Comparison of ENCODE assay signal across 15 cellular contexts in genomic region chr7:119256446-119257131, GRCh38.
"Had no signal": no experiment of that assay in that cellular context is flagged by ENCODE, and none has a peak within 500 bp of the region (broad histone marks: within the 10 kb centered on the region; RNA-seq: fewer than 3 reads in every experiment).

No MANE protein-coding gene starts in this region.

- H3K36me3 ChIP-seq: neutrophil, stomach, thoracic aorta had no signal

- H3K4me1 ChIP-seq: stomach had no signal

- H3K4me3 ChIP-seq: stomach, thoracic aorta had no signal

- DNase-seq: activated CD4-positive, alpha-beta T cell treated with anti-CD3 and anti-CD28 coated beads, Interleukin-2, amount 50 U/mL, for 4 hours; activated CD8-positive, alpha-beta memory T cell treated with anti-CD3 and anti-CD28 coated beads, Interleukin-2, amount 10 ng/mL, durations not matched to agents 7 days and 5 days; activated effector memory CD4-positive, alpha-beta T cell treated with Interleukin-2 at 50 U/mL for 16 hours; activated T-cell treated with anti-CD3 and anti-CD28 coated beads, Interleukin-2, amount 50 U/mL, for 24 hours; amygdala; islet precursor cell; mammary epithelial cell; naive thymus-derived CD4-positive, alpha-beta T cell; retina; stimulated activated CD4-positive, alpha-beta T cell treated with anti-CD3 and anti-CD28 coated beads, Interleukin-4, amount 100 ng/mL, for 4 hours; stomach had no signal

- H3K27ac ChIP-seq: neutrophil, stomach, thoracic aorta had no signal

- H3K27me3 ChIP-seq: neutrophil, stomach had no signal

- H3K9me3 ChIP-seq: neutrophil, stomach, thoracic aorta had no signal

- FAIRE-seq: endometrium, TTC549 had no signal
